Comparison of ENCODE assay signal across 23 cellular contexts in the genomic region with DNA sequence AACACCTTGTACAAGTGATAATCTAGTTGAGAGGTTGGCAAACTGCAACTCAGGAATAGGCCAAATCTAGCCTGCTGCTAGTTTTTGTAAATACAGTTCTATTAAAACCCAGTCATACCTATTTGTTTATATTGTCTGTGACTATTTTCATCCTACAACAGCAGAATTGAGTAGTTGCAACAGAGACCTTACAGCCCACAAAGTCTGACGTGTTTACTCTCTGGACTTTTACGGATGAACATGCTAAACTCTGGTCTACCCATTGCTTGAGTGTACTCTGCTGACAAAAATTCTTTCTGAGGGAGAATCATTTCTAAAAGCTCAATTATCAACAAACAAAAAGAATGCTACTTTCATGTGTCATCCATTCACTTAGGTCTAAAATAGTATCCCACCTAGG.
"Had no signal": no experiment of that assay in that cellular context is flagged by ENCODE, and none has a peak within 500 bp of the region (broad histone marks: within the 10 kb centered on the region; RNA-seq: fewer than 3 reads in every experiment).

No MANE protein-coding gene starts in this region.

- H3K4me1 Mint-ChIP-seq: activated CD8-positive, alpha-beta memory T cell treated with anti-CD3 and anti-CD28 coated beads, Interleukin-2, amount 10 ng/mL, durations not matched to agents 7 days and 5 days; activated naive CD4-positive, alpha-beta T cell treated with anti-CD3 and anti-CD28 coated beads, Interleukin-2, amount 50 U/mL, for 24 hours; memory B cell; natural killer cell; T-helper 17 cell had no signal

- H3K36me3 ChIP-seq: adrenal gland, transverse colon, vagina, WERI-Rb-1 had no signal

- H3K27ac ChIP-seq: adrenal gland, body of pancreas, gastroesophageal sphincter, left lung, right atrium auricular region, transverse colon, vagina, WERI-Rb-1 had no signal

- H3K27me3 ChIP-seq: adrenal gland, body of pancreas, gastroesophageal sphincter, left lung, right atrium auricular region, transverse colon, vagina had no signal

- H3K4me1 ChIP-seq: adrenal gland, body of pancreas, gastroesophageal sphincter, left lung, right atrium auricular region, transverse colon, vagina had no signal

- DNase-seq: activated CD4-positive, alpha-beta T cell treated with anti-CD3 and anti-CD28 coated beads, Interleukin-2, amount 50 U/mL, for 48 hours; activated CD8-positive, alpha-beta memory T cell treated with anti-CD3 and anti-CD28 coated beads, Interleukin-2, amount 10 ng/mL, durations not matched to agents 7 days and 5 days; activated T-cell treated with anti-CD3 and anti-CD28 coated beads, Interleukin-2, amount 50 U/mL, for 1 hour; adrenal gland; body of pancreas; effector memory CD4-positive, alpha-beta T cell; islet precursor cell; left lung; natural killer cell; nucleus accumbens; posterior cingulate gyrus; stimulated activated CD4-positive, alpha-beta T cell treated with anti-CD3 and anti-CD28 coated beads, Interleukin-4, amount 100 ng/mL, for 4 hours; stimulated activated CD8-positive, alpha-beta memory T cell treated with anti-CD3 and anti-CD28 coated beads, Interleukin-4, amount 100 ng/mL, for 48 hours; stimulated activated naive CD8-positive, alpha-beta T cell treated with anti-CD3 and anti-CD28 coated beads, Interleukin-15, Interleukin-2, amounts not matched to agents 100 U/mL and 50 U/mL, for 24 hours; T-helper 17 cell; transverse colon; WERI-Rb-1 had no signal

- H3K4me3 Mint-ChIP-seq: activated CD8-positive, alpha-beta memory T cell treated with anti-CD3 and anti-CD28 coated beads, Interleukin-2, amount 10 ng/mL, durations not matched to agents 7 days and 5 days; activated naive CD4-positive, alpha-beta T cell treated with anti-CD3 and anti-CD28 coated beads, Interleukin-2, amount 50 U/mL, for 24 hours; dendritic cell treated with granulocyte-macrophage colony-stimulating factor and Interleukin-4, amounts not matched to agents 40 ng/mL and 50 ng/mL, for 4 days; memory B cell; natural killer cell; T-helper 17 cell had no signal

- H3K27ac Mint-ChIP-seq: activated CD8-positive, alpha-beta memory T cell treated with anti-CD3 and anti-CD28 coated beads, Interleukin-2, amount 10 ng/mL, durations not matched to agents 7 days and 5 days; activated naive CD4-positive, alpha-beta T cell treated with anti-CD3 and anti-CD28 coated beads, Interleukin-2, amount 50 U/mL, for 24 hours; dendritic cell treated with granulocyte-macrophage colony-stimulating factor and Interleukin-4, amounts not matched to agents 40 ng/mL and 50 ng/mL, for 4 days; memory B cell; natural killer cell; T-helper 17 cell had no signal

- H3K4me3 ChIP-seq: adrenal gland, body of pancreas, gastroesophageal sphincter, left lung, right atrium auricular region, transverse colon, vagina had no signal

- H3K9me3 ChIP-seq: adrenal gland, body of pancreas, gastroesophageal sphincter, right atrium auricular region, transverse colon, vagina had no signal

- H3K36me3 Mint-ChIP-seq: activated CD8-positive, alpha-beta memory T cell treated with anti-CD3 and anti-CD28 coated beads, Interleukin-2, amount 10 ng/mL, durations not matched to agents 7 days and 5 days; memory B cell had no signal

- ATAC-seq: activated CD8-positive, alpha-beta memory T cell treated with anti-CD3 and anti-CD28 coated beads, Interleukin-2, amount 10 ng/mL, durations not matched to agents 7 days and 5 days; body of pancreas; gastroesophageal sphincter; left lung; natural killer cell; stimulated activated naive CD8-positive, alpha-beta T cell treated with anti-CD3 and anti-CD28 coated beads, Interleukin-15, Interleukin-2, amounts not matched to agents 100 U/mL and 50 U/mL, for 24 hours; T-helper 17 cell had no signal

- H3K27me3 Mint-ChIP-seq: activated CD8-positive, alpha-beta memory T cell treated with anti-CD3 and anti-CD28 coated beads, Interleukin-2, amount 10 ng/mL, durations not matched to agents 7 days and 5 days; activated naive CD4-positive, alpha-beta T cell treated with anti-CD3 and anti-CD28 coated beads, Interleukin-2, amount 50 U/mL, for 24 hours; dendritic cell treated with granulocyte-macrophage colony-stimulating factor and Interleukin-4, amounts not matched to agents 40 ng/mL and 50 ng/mL, for 4 days; memory B cell; T-helper 17 cell had no signal
